Comparison of ENCODE assay signal across 9 cellular contexts in the genomic region with DNA sequence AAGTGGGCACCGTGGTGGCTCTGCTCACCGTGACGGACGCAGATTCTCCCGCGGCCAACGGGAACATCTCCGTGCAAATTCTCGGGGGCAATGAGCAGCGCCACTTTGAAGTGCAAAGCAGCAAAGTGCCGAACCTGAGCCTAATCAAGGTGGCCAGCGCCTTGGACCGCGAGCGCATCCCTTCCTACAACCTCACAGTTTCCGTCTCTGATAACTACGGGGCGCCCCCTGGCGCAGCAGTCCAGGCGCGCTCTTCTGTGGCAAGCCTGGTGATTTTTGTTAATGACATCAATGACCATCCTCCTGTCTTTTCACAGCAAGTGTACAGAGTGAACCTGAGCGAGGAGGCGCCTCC. TPM values are rescaled to one million over a fixed set of nuclear protein-coding genes. Genes with fewer than 3 reads are reported as not detected.
DNase-seq lines count a peak whose midpoint lies in the region; ATAC-seq, FAIRE-seq and TF ChIP-seq lines count a peak whose summit lies in the region.
"Had no signal": no experiment of that assay in that cellular context is flagged by ENCODE, and none has a peak within 500 bp of the region (broad histone marks: within the 10 kb centered on the region; RNA-seq: fewer than 3 reads in every experiment).

No MANE protein-coding gene starts in this region.

- no peaks in the 10 kb centered on the region for H3K9me3 ChIP-seq in mucosa of descending colon

- DNase-seq in BJ (ENCODE audit: low read depth) (no peak), NB4 (ENCODE audit: low read depth) (peak; percentile 1), endothelial cell (ENCODE audit: low spot score) (peak; percentile 47), mucosa of descending colon (peak; percentile 36 to 44 (median 38)), urothelium cell line (ENCODE audit: low spot score) (peak; percentile 17), sciatic nerve (ENCODE audit: low spot score) (no peak), NCI-H226 (no peak), NCI-H2107 (lab: John Stamatoyannopoulos, UW) (no peak)

- H3K36me3 ChIP-seq in BJ (ENCODE audit: control insufficient read depth, insufficient read depth, low read length) (no peaks in the 10 kb centered on the region), mucosa of descending colon (ENCODE audit: low read depth) (no peaks in the 10 kb centered on the region)

- ATAC-seq in mucosa of descending colon (no peak), sciatic nerve (no peak)
- ATAC-seq: HCT116 had no signal

- TF ChIP-seq CTCF in BJ (IDR thresholded peaks at IDR 0.05; ENCODE audit: insufficient read depth, low read depth, low read length) = peak; percentile 76
- TF ChIP-seq CTCF in NB4 (IDR thresholded peaks at IDR 0.05; ENCODE audit: low read depth, low read length) = no peak
- TF ChIP-seq CTCF in endothelial cell (IDR thresholded peaks at IDR 0.05; ENCODE audit: unreplicated experiment) = no peak
- TF ChIP-seq CTCF in mucosa of descending colon (IDR thresholded peaks at IDR 0.05) = no peak

- H3K27me3 Mint-ChIP-seq in endothelial cell (ENCODE audit: unreplicated experiment) = peaks cover 22% of the 10 kb centered on the region

- peak overlapping the region; percentile 85 for H3K4me3 ChIP-seq in BJ (ENCODE audit: low read depth, low read length)
- no peak overlapping the region for H3K4me3 ChIP-seq in NB4 (ENCODE audit: low read depth, low read length)
- H3K4me3 ChIP-seq in mucosa of descending colon = no peak overlapping the region

- no peak for FAIRE-seq in urothelium cell line (lab: Jason Lieb, UNC)

- TF ChIP-seq POLR2A in NB4 (IDR thresholded peaks at IDR 0.05; ENCODE audit: extremely low read depth, insufficient read length) = no peak

- H3K4me1 Mint-ChIP-seq in endothelial cell (ENCODE audit: unreplicated experiment) = peaks cover 63% of the 10 kb centered on the region

- no peaks in the 10 kb centered on the region for H3K27me3 ChIP-seq in BJ (ENCODE audit: control insufficient read depth, insufficient read depth, low read length)

- peak overlapping the region; percentile 100 for H3K4me3 Mint-ChIP-seq in endothelial cell (ENCODE audit: unreplicated experiment)

- no peaks in the 10 kb centered on the region for H3K4me1 ChIP-seq in mucosa of descending colon (ENCODE audit: low read depth)

- intact Hi-C loops in mucosa of descending colon (cut with DNase I, micrococcal nuclease) = no loop called here
- intact Hi-C loops in sciatic nerve (cut with DNase I) = loop anchor here (10.0 kb wide), 1 partner anchor 437 kb away; no protein-coding TSS in a partner anchor

- H3K9me3 Mint-ChIP-seq in endothelial cell (ENCODE audit: unreplicated experiment) = no peaks in the 10 kb centered on the region

- no peak overlapping the region for H3K27ac Mint-ChIP-seq in endothelial cell (ENCODE audit: unreplicated experiment)

- CTCF ChIA-PET in BJ (lab: Yijun Ruan, JAX) = interaction anchor here (1.0 to 1.6 kb wide), 6 partner anchors 10 to 434 kb away, joined by 3 to 4 read pairs (median 3); no protein-coding TSS in a partner anchor

- peaks cover 60% of the 10 kb centered on the region for H3K36me3 Mint-ChIP-seq in endothelial cell (ENCODE audit: low read depth, unreplicated experiment)

- POLR2A ChIA-PET in BJ (lab: Charles Lee) = no interaction called here

RNA-seq across cellular contexts. Expression of gene FAT4, which starts 2.7 kb away (rescaled TPM):
- polyA plus RNA-seq in BJ (2011; rRNA removed) = 9.5 and 12.9 TPM in 2 replicates
- polyA minus RNA-seq in BJ (2011; rRNA and poly(A)+ RNA removed) = 26.9 and 29.0 TPM in 2 replicates
- 92.8 TPM for total RNA-seq in endothelial cell (ENCODE audit: unreplicated experiment)
- 10 to 100 TPM in 1 of 3 donors, 1 to 10 TPM in 2; 2.5 to 28.4 (median 4.3) TPM for total RNA-seq in mucosa of descending colon
- total RNA-seq in sciatic nerve = 23.4 TPM

Comparison
In these comparisons a context has a peak if more than half of its experiments do, and no peak if none do; other contexts are left out.
1. DNase-seq: peak in NB4 (single experiment), endothelial cell (single experiment), mucosa of descending colon (3 of 3) and urothelium cell line (single experiment); none in BJ (single experiment), sciatic nerve (single experiment), NCI-H226 (single experiment) and NCI-H2107 (single experiment).